ENCODE assay signal across 26 cellular contexts in the genomic region with DNA sequence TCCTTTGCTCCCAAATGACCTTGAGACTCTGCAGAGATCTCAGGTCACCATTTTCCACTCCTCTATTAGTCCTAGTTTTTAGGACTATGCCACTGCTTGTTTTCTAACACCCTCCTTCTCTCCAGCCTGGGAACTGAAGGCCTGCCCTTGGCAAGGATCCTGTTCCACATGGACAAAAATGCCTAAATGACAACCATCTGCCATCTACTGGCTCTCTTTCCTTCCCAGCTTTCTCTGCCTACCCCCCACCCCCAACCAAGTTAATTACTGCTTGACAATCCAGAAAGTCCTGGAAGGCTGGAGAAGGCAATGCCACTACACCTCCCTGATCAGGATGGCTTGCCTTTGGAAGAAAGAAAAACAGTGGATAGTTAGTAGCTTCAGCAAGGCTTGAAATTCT. TPM values are rescaled to one million over a fixed set of nuclear protein-coding genes. Genes with fewer than 3 reads are reported as not detected.
A peak's percentile ranks its signal among the peaks of the same experiment; 100 is the strongest.
DNase-seq lines count a peak whose midpoint lies in the region; ATAC-seq, FAIRE-seq and TF ChIP-seq lines count a peak whose summit lies in the region.
"Had no signal": no experiment of that assay in that cellular context is flagged by ENCODE, and none has a peak within 500 bp of the region (broad histone marks: within the 10 kb centered on the region; RNA-seq: fewer than 3 reads in every experiment).

No MANE protein-coding gene starts in this region.

- H3K4me3 ChIP-seq in H1 (ENCODE audit: extremely low read depth in 1 of 4, insufficient read depth in 2 of 4, low read depth in 3 of 4, low read length in 4 of 4), result no peak overlapping the region
- H3K4me3 ChIP-seq: MG63 had no signal

- no peak overlapping the region for H3K27ac ChIP-seq in H1 (ENCODE audit: low read depth, low read length)
- H3K27ac ChIP-seq: 22Rv1 had no signal

- no peak for TF ChIP-seq POLR2A in H1 (IDR thresholded peaks at IDR 0.05; ENCODE audit: control extremely low read depth in 1 of 2, low read depth in 2 of 2, low read length in 2 of 2)

- H3K56ac ChIP-seq in H1 (replicated peaks; ENCODE audit: insufficient read length, low read depth, low read length), result no peak overlapping the region

- H3K27me3 ChIP-seq in H1 (replicated peaks in 1 of 4; ENCODE audit: control insufficient read depth in 3 of 4, extremely low read depth in 1 of 4, insufficient read depth in 3 of 4, low read length in 3 of 4), result no peaks in the 10 kb centered on the region
- H3K27me3 ChIP-seq: BE2C, MG63 had no signal

- no peak overlapping the region for H4K8ac ChIP-seq in H1 (ENCODE audit: extremely low read depth, insufficient read depth, low read length)

- H3K4ac ChIP-seq in H1 (replicated peaks; ENCODE audit: insufficient read length, low read depth, low read length), result no peak overlapping the region

- H3K18ac ChIP-seq in H1 (ENCODE audit: extremely low read depth, low read length), result no peak overlapping the region; the same call in 1 of the 2 replicates

- H3K79me2 ChIP-seq in H1 (ENCODE audit: control insufficient read depth in 1 of 2, insufficient read depth in 2 of 2, low read length in 2 of 2), result no peaks in the 10 kb centered on the region; a peak in 1 of 4 replicates

- no peaks in the 10 kb centered on the region for H4K20me1 ChIP-seq in H1 (replicated peaks in 1 of 2; ENCODE audit: control insufficient read depth in 1 of 2, insufficient read depth in 2 of 2, low read length in 2 of 2)

- no peak overlapping the region for H3K4me2 ChIP-seq in H1 (ENCODE audit: insufficient read depth in 1 of 2, low read depth in 2 of 2, low read length in 2 of 2)

- H3K23me2 ChIP-seq in H1 (ENCODE audit: low read depth, low read length), result no peaks in the 10 kb centered on the region

- no peak overlapping the region for H4K91ac ChIP-seq in H1 (replicated peaks; ENCODE audit: insufficient read length, low read length)

- H2BK12ac ChIP-seq in H1 (ENCODE audit: low read depth, low read length), result no peak overlapping the region

- H3K9me3 ChIP-seq in H1 (ENCODE audit: insufficient read depth in 2 of 2, low read depth in 1 of 2, low read length in 1 of 2), result no peaks in the 10 kb centered on the region; a peak in 1 of 4 replicates
- H3K9me3 ChIP-seq: BE2C, MG63 had no signal

- peaks cover 0 to 19% (median 8%) of the 10 kb centered on the region in 4 experiments; a peak in 5 of 7 replicates for H3K4me1 ChIP-seq in H1 (replicated peaks in 1 of 4; ENCODE audit: control insufficient read depth in 3 of 4, insufficient read depth in 4 of 4, low read length in 3 of 4)
- H3K4me1 ChIP-seq: BE2C had no signal

- CTCF ChIA-PET in H1 (lab: Charles Lee; ENCODE audit: partially characterized antibody), result interaction anchor here (0.6 to 1.8 kb wide), 11 partner anchors 13 to 1278 kb away, joined by 3 to 19 read pairs (median 3); no protein-coding TSS in a partner anchor

- DNase-seq in NCI-H1092 treated with DMSO at 0.1 percent for 48 hours (lab: John Stamatoyannopoulos, UW) (peak; percentile 55), NCI-H1092 (lab: John Stamatoyannopoulos, UW) (no peak), ELF-1 (ENCODE audit: low read depth, low spot score) (peak; percentile 38), NCI-H69 (lab: John Stamatoyannopoulos, UW) (peak; percentile 98), H1 (ENCODE audit: low read depth in 1 of 2, low spot score in 2 of 2) (no peak), left lobe of liver (ENCODE audit: low spot score) (no peak)
- DNase-seq: BE2C; Calu3; CD4-positive, alpha-beta T cell; DMS79 treated with DMSO at 0.1 percent for 48 hours; GF-D8; H9; IMR-90; Karpas-422; MG63; NCI-H2029; NCI-H774; T-cell had no signal

- H3K9ac ChIP-seq in H1 (replicated peaks in 1 of 4; ENCODE audit: extremely low read depth in 1 of 4, low read depth in 3 of 4, low read length in 3 of 4), result no peak overlapping the region

- no peak overlapping the region for H3K23ac ChIP-seq in H1 (ENCODE audit: insufficient read length)

- H2BK120ac ChIP-seq in H1 (replicated peaks; ENCODE audit: low read depth, low read length), result peak overlapping the region; percentile 14

- no peak overlapping the region for H3K14ac ChIP-seq in H1 (ENCODE audit: insufficient read length)

- TF ChIP-seq EP300 in H1 (IDR thresholded peaks at IDR 0.05; ENCODE audit: borderline replicate concordance in 1 of 2, low read depth in 2 of 2, low read length in 2 of 2), result no peak

- no peak overlapping the region for H2BK20ac ChIP-seq in H1 (ENCODE audit: low read length)

- no peak overlapping the region for H4K5ac ChIP-seq in H1 (ENCODE audit: insufficient read length, low read depth, low read length)

- POLR2A ChIA-PET in H1 (lab: Charles Lee; ENCODE audit: partially characterized antibody), result interaction anchor here (0.6 to 2.1 kb wide), 5 partner anchors 14 to 55 kb away, joined by 3 to 8 read pairs (median 3); no protein-coding TSS in a partner anchor

- no peak overlapping the region for H2AK5ac ChIP-seq in H1 (ENCODE audit: low read depth, low read length)

- no peak for ATAC-seq in GM21423 (IDR thresholded peaks at IDR 0.05; ENCODE audit: unreplicated experiment)
- ATAC-seq in left lobe of liver, result no peak
- no peak for ATAC-seq in GM19397 (IDR thresholded peaks at IDR 0.05; ENCODE audit: unreplicated experiment)
- ATAC-seq: Panc1, T-cell had no signal

- no peaks in the 10 kb centered on the region for H3K79me1 ChIP-seq in H1 (ENCODE audit: low read depth, low read length)

- no peak for FAIRE-seq in H1 (lab: Jason Lieb, UNC)
- FAIRE-seq: GM12892 had no signal

- no peak overlapping the region for H2BK5ac ChIP-seq in H1 (ENCODE audit: low read depth, low read length)

- peak in 1 of 2 experiments; percentile 31; a peak in 2 of 4 replicates for TF ChIP-seq RAD21 in H1 (IDR thresholded peaks at IDR 0.05 in 1 of 2, conservative IDR thresholded peaks at IDR 0.05 in 1 of 2; ENCODE audit: low read depth in 2 of 2, low read length in 2 of 2)

- 0 out of 2 replicates have a peak overlapping the region, but pooled peaks have one; percentile 35 for H2AFZ ChIP-seq in H1 (ENCODE audit: low read length)

- no peak overlapping the region for H2BK15ac ChIP-seq in H1 (ENCODE audit: low read length)

- TF ChIP-seq CTCF in H1 (IDR thresholded peaks at IDR 0.05; ENCODE audit: control extremely low read depth in 1 of 3, insufficient read depth in 1 of 3, low read depth in 1 of 3, low read length in 3 of 3), result peak in 1 of 3 experiments; percentile 4; a peak in 1 of 4 replicates

- H3K36me3 ChIP-seq in H1 (ENCODE audit: control insufficient read depth in 2 of 4, insufficient read depth in 4 of 4, low read length in 3 of 4), result no peaks in the 10 kb centered on the region
- H3K36me3 ChIP-seq: BE2C, MG63 had no signal

TF ChIP-seq in H1, 55 proteins besides CTCF, POLR2A, EP300 and RAD21:
- TF ChIP-seq KDM1A (IDR thresholded peaks at IDR 0.05; ENCODE audit: borderline replicate concordance, low read length) (no peak), KDM5A (IDR thresholded peaks at IDR 0.05; ENCODE audit: low read length) (no peak), CTBP2 (IDR thresholded peaks at IDR 0.05; ENCODE audit: borderline replicate concordance, insufficient read depth, insufficient read length, low read length) (no peak), BRCA1 (IDR thresholded peaks at IDR 0.05; ENCODE audit: low read depth, low read length) (no peak), SUZ12 (IDR thresholded peaks at IDR 0.05; ENCODE audit: low read length) (no peak), CHD2 (IDR thresholded peaks at IDR 0.05; ENCODE audit: low read length) (no peak), YY1 (IDR thresholded peaks at IDR 0.05; ENCODE audit: low read depth, low read length) (no peak), HDAC2 (IDR thresholded peaks at IDR 0.05; ENCODE audit: borderline replicate concordance in 1 of 2, low read depth in 2 of 2, low read length in 2 of 2) (no peak), SP2 (IDR thresholded peaks at IDR 0.05; ENCODE audit: low read length) (no peak), KDM4A (IDR thresholded peaks at IDR 0.05; ENCODE audit: low read depth, low read length, severe bottlenecking) (no peak), PHF8 (conservative IDR thresholded peaks at IDR 0.05; ENCODE audit: low read depth, low read length) (no peak), JUN (IDR thresholded peaks at IDR 0.05; ENCODE audit: low read depth, low read length) (no peak), TEAD4 (IDR thresholded peaks at IDR 0.05; ENCODE audit: low read depth, low read length) (no peak), SP4 (IDR thresholded peaks at IDR 0.05; ENCODE audit: low read length) (no peak), POU5F1 (IDR thresholded peaks at IDR 0.05; ENCODE audit: low read depth, low read length) (no peak), CREB1 (IDR thresholded peaks at IDR 0.05) (no peak)
- TF ChIP-seq, protein P1, sequence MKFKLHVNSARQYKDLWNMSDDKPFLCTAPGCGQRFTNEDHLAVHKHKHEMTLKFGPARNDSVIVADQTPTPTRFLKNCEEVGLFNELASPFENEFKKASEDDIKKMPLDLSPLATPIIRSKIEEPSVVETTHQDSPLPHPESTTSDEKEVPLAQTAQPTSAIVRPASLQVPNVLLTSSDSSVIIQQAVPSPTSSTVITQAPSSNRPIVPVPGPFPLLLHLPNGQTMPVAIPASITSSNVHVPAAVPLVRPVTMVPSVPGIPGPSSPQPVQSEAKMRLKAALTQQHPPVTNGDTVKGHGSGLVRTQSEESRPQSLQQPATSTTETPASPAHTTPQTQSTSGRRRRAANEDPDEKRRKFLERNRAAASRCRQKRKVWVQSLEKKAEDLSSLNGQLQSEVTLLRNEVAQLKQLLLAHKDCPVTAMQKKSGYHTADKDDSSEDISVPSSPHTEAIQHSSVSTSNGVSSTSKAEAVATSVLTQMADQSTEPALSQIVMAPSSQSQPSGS (IDR thresholded peaks at IDR 0.05; ENCODE audit: low read length), result no peak

RNA-seq across cellular contexts. Expression of gene SP8, which starts 44.8 kb away (rescaled TPM):
- 10.6 and 12.0 TPM in 2 replicates for total RNA-seq in H1 (2021; fragmentation: NEBNext Ultra II Directional; extraction: Animal tissue kit (Norgen Biotek cat#: 25700))
- polyA plus RNA-seq in H1 (2011; rRNA removed), result 11.3 and 13.5 TPM in 2 replicates
- 7.9 TPM for polyA plus RNA-seq in H1 (2011; cell fraction: cytosol; rRNA removed)
- polyA plus RNA-seq in H1 (2011; cell fraction: nucleus; rRNA removed), result 11.6 TPM
- polyA plus RNA-seq in H1 (2012, experiment 1 of 2), result 6.5 to 9.0 TPM (median 6.8 TPM) in 4 replicates
- polyA plus RNA-seq in H1 (2012, experiment 2 of 2), result 4.7 TPM
- 3.4 TPM for polyA plus RNA-seq in H1 (2013, experiment 1 of 2)
- polyA plus RNA-seq in H1 (2013, experiment 2 of 2), result 2.8 TPM
- polyA minus RNA-seq in H1 (2011; rRNA and poly(A)+ RNA removed), result 3.4 and 3.8 TPM in 2 replicates
- 9.6 TPM for polyA minus RNA-seq in H1 (2011; cell fraction: cytosol; rRNA and poly(A)+ RNA removed)
- polyA minus RNA-seq in H1 (2011; cell fraction: nucleus; rRNA and poly(A)+ RNA removed), result 9.8 TPM
- not detected for total RNA-seq in left lobe of liver
- total RNA-seq: Calu3; CD4-positive, alpha-beta T cell; HT1080; IMR-90; NCI-H460 had no signal
- polyA plus RNA-seq: AG04450, IMR-90 had no signal

Comparison
In these comparisons a context has a peak if more than half of its experiments do, and no peak if none do; other contexts are left out.
1. DNase-seq: peak in NCI-H1092 treated with DMSO at 0.1 percent for 48 hours (single experiment), ELF-1 (single experiment) and NCI-H69 (single experiment); none in NCI-H1092 (single experiment), H1 (0 of 2) and left lobe of liver (single experiment).
2. RNA of gene SP8, which starts 44.8 kb away (total RNA-seq): 10.6 to 12.0 TPM in H1; not detected in left lobe of liver (single experiment); every median in the first group is over 10 times any median in the second.